Comparison of ENCODE assay signal across 8 cellular contexts in the genomic region with DNA sequence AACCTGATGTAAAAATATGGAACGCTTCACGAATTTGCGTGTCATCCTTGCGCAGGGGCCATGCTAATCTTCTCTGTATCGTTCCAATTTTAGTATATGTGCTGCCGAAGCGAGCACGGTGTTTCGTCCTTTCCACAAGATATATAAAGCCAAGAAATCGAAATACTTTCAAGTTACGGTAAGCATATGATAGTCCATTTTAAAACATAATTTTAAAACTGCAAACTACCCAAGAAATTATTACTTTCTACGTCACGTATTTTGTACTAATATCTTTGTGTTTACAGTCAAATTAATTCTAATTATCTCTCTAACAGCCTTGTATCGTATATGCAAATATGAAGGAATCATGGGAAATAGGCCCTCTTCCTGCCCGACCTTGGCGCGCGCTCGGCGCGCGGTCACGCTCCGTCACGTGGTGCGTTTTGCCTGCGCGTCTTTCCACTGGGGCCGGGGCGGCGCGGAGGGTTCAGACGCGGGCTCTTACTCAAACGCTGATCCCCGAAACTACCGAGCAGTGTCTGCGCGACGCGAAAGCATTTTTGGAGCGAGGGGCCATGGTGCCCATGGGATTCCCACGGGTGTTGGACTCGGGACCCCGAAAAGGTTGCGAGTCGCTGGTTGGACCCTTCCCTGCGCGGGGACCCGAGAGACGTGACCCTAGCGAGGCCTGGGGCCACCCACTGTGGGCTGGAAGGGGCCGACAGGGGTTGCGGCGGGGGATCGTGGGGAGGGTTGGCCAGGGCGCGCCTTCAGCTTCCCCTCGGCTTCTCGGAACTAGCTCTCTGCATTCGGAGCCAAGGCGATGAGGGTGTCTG. TPM values are rescaled to one million over a fixed set of nuclear protein-coding genes. Genes with fewer than 3 reads are reported as not detected.
A peak's percentile ranks its signal among the peaks of the same experiment; 100 is the strongest.
DNase-seq lines count a peak whose midpoint lies in the region; ATAC-seq lines count a peak whose summit lies in the region.

A gene (minus strand): TSS at position 117 of the 818 bp plus-strand sequence.

- POLR2A ChIA-PET in CD8-positive, alpha-beta memory T cell (lab: Charles Lee) = interaction anchor here (1.0 to 1.1 kb wide), 4 partner anchors 12 to 298 kb away, joined by 3 to 4 read pairs (median 4); a partner anchor contains a TSS

- no peaks in the 10 kb centered on the region for H3K9me3 ChIP-seq in CD8-positive, alpha-beta memory T cell (ENCODE audit: low read length)

- H3K9me3 Mint-ChIP-seq in CD8-positive, alpha-beta memory T cell = peaks cover 0 to 4% (median 3%) of the 10 kb centered on the region in 5 donors

- CTCF ChIA-PET in CD8-positive, alpha-beta memory T cell (lab: Charles Lee) = interaction anchor here (0.6 to 1.5 kb wide), 2 partner anchors 383 to 893 kb away, joined by 3 to 5 read pairs; no protein-coding TSS in a partner anchor

- peak within 1 kb of the TSS; percentile 89 to 97 (median 93) for H3K4me3 Mint-ChIP-seq in CD8-positive, alpha-beta memory T cell

- peaks cover 11% of the 10 kb centered on the region for H3K27me3 ChIP-seq in CD8-positive, alpha-beta memory T cell (ENCODE audit: insufficient read depth, low read length, poor library complexity, severe bottlenecking)

- peak; percentile 92 to 98 (median 97) for DNase-seq in CD8-positive, alpha-beta memory T cell
- peak; percentile 89 for DNase-seq in HS-5 (ENCODE audit: low read depth)
- peak; percentile 47 for DNase-seq in NK-92 (lab: John Stamatoyannopoulos, UW; ENCODE audit: unreplicated experiment)
- peak; percentile 97 for DNase-seq in activated CD8-positive, alpha-beta memory T cell treated with anti-CD3 and anti-CD28 coated beads for 24 hours
- DNase-seq in effector CD4-positive, alpha-beta T cell = peak; percentile 95
- DNase-seq in lung microvascular endothelial cell (ENCODE audit: low read depth in 2 of 2) = peak; percentile 90 to 94
- DNase-seq in stimulated activated CD4-positive, alpha-beta T cell treated with anti-CD3 and anti-CD28 coated beads, TNF-alpha, amount 100 ng/mL, for 4 hours (ENCODE audit: low read depth in 3 of 3) = peak; percentile 89 to 95 (median 94)

- peak within 1 kb of the TSS; percentile 94 for H3K27ac ChIP-seq in CD8-positive, alpha-beta memory T cell (ENCODE audit: low read depth, low read length)

- H3K27ac Mint-ChIP-seq in CD8-positive, alpha-beta memory T cell = peak within 1 kb of the TSS; percentile 96 to 98 (median 97)

- peaks cover 9 to 20% of the 10 kb centered on the region in 2 donors for H3K27me3 Mint-ChIP-seq in CD8-positive, alpha-beta memory T cell

- peaks cover 33 to 46% (median 34%) of the 10 kb centered on the region in 3 donors for H3K4me1 Mint-ChIP-seq in CD8-positive, alpha-beta memory T cell

- peaks cover 0 to 10% (median 0%) of the 10 kb centered on the region in 3 donors for H3K36me3 Mint-ChIP-seq in CD8-positive, alpha-beta memory T cell

- H3K4me3 ChIP-seq in CD8-positive, alpha-beta memory T cell (ENCODE audit: low read length) = peak within 1 kb of the TSS; percentile 81

- ATAC-seq in GM19468 (IDR thresholded peaks at IDR 0.05; ENCODE audit: extremely low read depth, unreplicated experiment) = peak; percentile 51

- peaks cover 29% of the 10 kb centered on the region for H3K4me1 ChIP-seq in CD8-positive, alpha-beta memory T cell (ENCODE audit: insufficient read depth, low read length)

- no peaks in the 10 kb centered on the region for H3K36me3 ChIP-seq in CD8-positive, alpha-beta memory T cell (ENCODE audit: insufficient read depth, low read length)

RNA-seq across cellular contexts. Expression of the gene that starts here (rescaled TPM):
- total RNA-seq in CD8-positive, alpha-beta memory T cell = not detected
- polyA plus RNA-seq in CD8-positive, alpha-beta memory T cell = not detected
- not detected in 2 replicates for total RNA-seq in lung microvascular endothelial cell

Comparison
In these comparisons a context has a peak if more than half of its experiments do, and no peak if none do; other contexts are left out.
1. Peak in every context shown above with its lines: DNase-seq, ATAC-seq, H3K4me3 ChIP-seq and H3K27ac ChIP-seq.
2. Peak in DNase-seq, H3K4me3 ChIP-seq and H3K27ac ChIP-seq in CD8-positive, alpha-beta memory T cell; RNA of the gene not detected or under 1 TPM.
3. Peak in DNase-seq in lung microvascular endothelial cell; RNA of the gene not detected or under 1 TPM.
4. DNase-seq: peak in every context shown above with its lines; median percentile 97 in CD8-positive, alpha-beta memory T cell; 97 in activated CD8-positive, alpha-beta memory T cell treated with anti-CD3 and anti-CD28 coated beads for 24 hours; 95 in effector CD4-positive, alpha-beta T cell; 94 in stimulated activated CD4-positive, alpha-beta T cell treated with anti-CD3 and anti-CD28 coated beads, TNF-alpha, amount 100 ng/mL, for 4 hours; 92 in lung microvascular endothelial cell; 89 in HS-5; 47 in NK-92.